In genomic region chr14:60304509-60304908, GRCh38 we compare ENCODE assay signal across 1 cellular context.
TF ChIP-seq lines count a peak whose summit lies in the region.

No MANE protein-coding gene starts in this region.

TF ChIP-seq in H1, 55 proteins besides CTCF, POLR2A, EP300 and RAD21 (continued from another document):
- TF ChIP-seq BRCA1 (IDR thresholded peaks at IDR 0.05; ENCODE audit: low read depth, low read length), result no peak
- no peak for TF ChIP-seq CEBPB (IDR thresholded peaks at IDR 0.05; ENCODE audit: low read depth, low read length)
- TF ChIP-seq CHD7 (IDR thresholded peaks at IDR 0.05; ENCODE audit: insufficient replicate concordance, low read length), result no peak
- no peak for TF ChIP-seq GABPA (IDR thresholded peaks at IDR 0.05; ENCODE audit: borderline replicate concordance, insufficient read depth, low read length)
- no peak for TF ChIP-seq RNF2 (IDR thresholded peaks at IDR 0.05; ENCODE audit: borderline replicate concordance, low read depth, low read length, missing control alignments, poor library complexity, severe bottlenecking)
- no peak for TF ChIP-seq RFX5 (IDR thresholded peaks at IDR 0.05; ENCODE audit: borderline replicate concordance, low read depth, low read length)
- no peak for TF ChIP-seq POLR2AphosphoS5 (IDR thresholded peaks at IDR 0.05; ENCODE audit: low read depth, low read length)
- TF ChIP-seq POU5F1 (IDR thresholded peaks at IDR 0.05; ENCODE audit: low read depth, low read length), result no peak
- no peak for TF ChIP-seq CTBP2 (IDR thresholded peaks at IDR 0.05; ENCODE audit: borderline replicate concordance, insufficient read depth, insufficient read length, low read length)
TF ChIP-seq in H1: peak in this region for 0.
